ENCODE assay signal across 22 cellular contexts in genomic region chr7:84629640-84630318, GRCh38.
DNase-seq lines count a peak whose midpoint lies in the region; ATAC-seq, FAIRE-seq and TF ChIP-seq lines count a peak whose summit lies in the region.
"Had no signal": no experiment of that assay in that cellular context is flagged by ENCODE, and none has a peak within 500 bp of the region (broad histone marks: within the 10 kb centered on the region; RNA-seq: fewer than 3 reads in every experiment).

No MANE protein-coding gene starts in this region.

- H3K9me3 ChIP-seq in HEK293 (ENCODE audit: control insufficient read depth, insufficient read depth, low read depth, low read length) (no peaks in the 10 kb centered on the region), hepatocyte (ENCODE audit: low read depth) (no peaks in the 10 kb centered on the region)
- H3K9me3 ChIP-seq: SK-N-SH had no signal

- ATAC-seq in left cardiac atrium = no peak

- DNase-seq in choroid plexus epithelial cell (ENCODE audit: low read depth) (peak; percentile 6), iris pigment epithelial cell (ENCODE audit: low read depth) (peak; percentile 24), hepatocyte (ENCODE audit: low spot score) (no peak), middle frontal gyrus (ENCODE audit: extremely low spot score, low spot score) (no peak), left cardiac atrium (no peak)
- DNase-seq in activated CD8-positive, alpha-beta memory T cell treated with anti-CD3 and anti-CD28 coated beads for 24 hours = no peak
- DNase-seq: 8988T; CD4-positive, alpha-beta T cell; GF-D8; GOT3; KG1; MG63; NCI-H1105 treated with DMSO at 0.1 percent for 48 hours; NCI-H2029; NCI-H526 treated with DMSO at 0.1 percent for 48 hours; SK-N-SH had no signal

- H3K9me2 ChIP-seq in hepatocyte (replicated peaks; ENCODE audit: insufficient read depth) = no peaks in the 10 kb centered on the region

- no peak overlapping the region for H2AFZ ChIP-seq in hepatocyte

- WGBS in hepatocyte (ENCODE audit: low lambda C conversion rate, missing lambda C conversion rate) = 97% methylated on average over 2 of the region's 2 CpGs

- TF ChIP-seq CTCF in HEK293 (tag by site-specific recombination; IDR thresholded peaks at IDR 0.05) (no peak), choroid plexus epithelial cell (conservative IDR thresholded peaks at IDR 0.05; ENCODE audit: low read depth, low read length) (no peak), hepatocyte (IDR thresholded peaks at IDR 0.05; ENCODE audit: poor library complexity) (no peak)

- H3K36me3 ChIP-seq in HEK293 (ENCODE audit: control insufficient read depth in 2 of 2, insufficient read depth in 1 of 2, low read length in 2 of 2) = no peaks in the 10 kb centered on the region
- H3K36me3 ChIP-seq in hepatocyte (replicated peaks; ENCODE audit: insufficient read depth, low read depth) = no peaks in the 10 kb centered on the region
- H3K36me3 ChIP-seq: BLaER1, HAP-1, MG63 had no signal

- H3K4me2 ChIP-seq in hepatocyte = no peak overlapping the region
- H3K4me2 ChIP-seq: BLaER1, SK-N-SH had no signal

- FAIRE-seq in A204.1 (lab: Jason Lieb, UNC) = peak; percentile 61
- FAIRE-seq: D721Med, GM12891 had no signal

- CTCF ChIA-PET in HEK293 (lab: Yijun Ruan, JAX) = no interaction called here

- no peaks in the 10 kb centered on the region for H3K4me1 ChIP-seq in HEK293 (ENCODE audit: control insufficient read depth, insufficient read depth, low read length)
- H3K4me1 ChIP-seq in hepatocyte (ENCODE audit: insufficient read depth) = no peaks in the 10 kb centered on the region
- H3K4me1 ChIP-seq: BLaER1, HAP-1 had no signal

- no peaks in the 10 kb centered on the region for H4K20me1 ChIP-seq in hepatocyte (ENCODE audit: insufficient read depth, poor library complexity, severe bottlenecking)
- H4K20me1 ChIP-seq: BLaER1 had no signal

- H3K27ac ChIP-seq in HEK293 (ENCODE audit: extremely low read depth, low read depth, low read length) (no peak overlapping the region), hepatocyte (no peak overlapping the region)
- H3K27ac ChIP-seq: BLaER1 had no signal

- intact Hi-C loops in left cardiac atrium (cut with DNase I) = no loop called here

- no peak overlapping the region for H3K4me3 ChIP-seq in HEK293 (ENCODE audit: low read depth, low read length)
- no peak overlapping the region for H3K4me3 ChIP-seq in choroid plexus epithelial cell (ENCODE audit: low read depth, low read length)
- no peak overlapping the region for H3K4me3 ChIP-seq in hepatocyte
- H3K4me3 ChIP-seq: BLaER1, HAP-1, MG63 had no signal

- H3K27me3 ChIP-seq in hepatocyte = no peaks in the 10 kb centered on the region
- H3K27me3 ChIP-seq: BLaER1, MG63 had no signal

- POLR2A ChIA-PET in HEK293 (lab: Yijun Ruan, JAX) = no interaction called here

- H3K79me2 ChIP-seq in hepatocyte = no peaks in the 10 kb centered on the region

TF ChIP-seq in HEK293, 187 proteins besides CTCF, POLR2A, EP300 and RAD21 (continues in another document):
- no peak for TF ChIP-seq ZNF707 (tag by site-specific recombination; IDR thresholded peaks at IDR 0.05)
- no peak for TF ChIP-seq ZFP41 (tag by site-specific recombination; IDR thresholded peaks at IDR 0.05; ENCODE audit: borderline replicate concordance)
- TF ChIP-seq ZNF280C (tag by site-specific recombination; IDR thresholded peaks at IDR 0.05) = no peak
- peak; percentile 67 for TF ChIP-seq ZNF518A (tag by site-specific recombination; conservative IDR thresholded peaks at IDR 0.05; ENCODE audit: low read depth)
- TF ChIP-seq ZNF121 (tag by site-specific recombination; IDR thresholded peaks at IDR 0.05) = no peak
- no peak for TF ChIP-seq ZNF132 (tag by site-specific recombination; IDR thresholded peaks at IDR 0.05; ENCODE audit: borderline replicate concordance)
- no peak for TF ChIP-seq REPIN1 (tag by site-specific recombination; IDR thresholded peaks at IDR 0.05; ENCODE audit: low read depth)
- no peak for TF ChIP-seq ZNF26 (tag by site-specific recombination; IDR thresholded peaks at IDR 0.05)
- peak; percentile 59; the same call in 1 of the 2 replicates for TF ChIP-seq ZBTB11 (tag by site-specific recombination; conservative IDR thresholded peaks at IDR 0.05; ENCODE audit: low read depth)

Comparison
In these comparisons a context has a peak if more than half of its experiments do, and no peak if none do; other contexts are left out.
1. DNase-seq: peak in choroid plexus epithelial cell (single experiment) and iris pigment epithelial cell (single experiment); none in hepatocyte (single experiment), middle frontal gyrus (single experiment), activated CD8-positive, alpha-beta memory T cell treated with anti-CD3 and anti-CD28 coated beads for 24 hours (single experiment) and left cardiac atrium (single experiment).